15 cellular contexts compared by ENCODE assay signal in the genomic region with DNA sequence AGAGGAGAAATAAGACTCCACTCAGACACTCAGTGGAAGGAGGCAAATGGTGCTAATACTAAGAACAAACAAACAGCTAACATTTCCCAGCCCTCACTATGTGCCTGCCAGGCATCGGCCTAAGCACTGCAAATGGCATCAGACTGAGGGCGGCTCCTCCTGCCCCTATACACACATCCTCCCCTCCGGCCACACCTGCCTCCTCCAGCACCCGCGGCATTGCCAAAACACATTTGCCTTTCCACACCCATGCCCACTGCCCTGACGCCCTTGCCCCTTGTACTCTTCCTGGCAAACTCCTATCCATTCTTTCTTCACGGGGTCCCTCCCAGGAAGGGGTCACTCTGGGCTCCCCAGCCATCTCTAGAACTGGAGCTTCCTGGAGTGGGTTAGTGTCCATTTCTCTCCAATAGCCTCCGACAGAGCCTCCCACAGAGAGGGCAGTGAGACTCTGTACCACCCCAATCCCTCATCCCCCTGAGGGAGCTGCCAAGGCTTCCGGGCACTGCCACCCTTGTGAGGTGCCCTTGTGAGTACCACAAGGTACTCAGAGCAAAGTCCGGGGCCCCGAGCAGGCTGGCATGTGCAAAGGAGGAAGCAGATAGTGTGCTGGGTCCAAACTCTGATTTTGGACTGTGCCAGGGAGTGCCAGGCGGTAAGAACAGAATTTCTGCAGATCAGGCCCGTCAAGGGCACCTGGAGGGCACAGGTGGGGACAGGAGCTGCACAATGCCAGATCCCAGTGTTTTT. TPM values are rescaled to one million over a fixed set of nuclear protein-coding genes. Genes with fewer than 3 reads are reported as not detected.
DNase-seq lines count a peak whose midpoint lies in the region; ATAC-seq, FAIRE-seq and TF ChIP-seq lines count a peak whose summit lies in the region.
"Had no signal": no experiment of that assay in that cellular context is flagged by ENCODE, and none has a peak within 500 bp of the region (broad histone marks: within the 10 kb centered on the region; RNA-seq: fewer than 3 reads in every experiment).

No MANE protein-coding gene starts in this region.

- H3K27me3 Mint-ChIP-seq in CD14-positive monocyte (ENCODE audit: low read depth in 3 of 3): peaks cover 14 to 22% (median 20%) of the 10 kb centered on the region in 3 donors
- H3K27me3 Mint-ChIP-seq in Caco-2 (ENCODE audit: insufficient read depth, unreplicated experiment): no peaks in the 10 kb centered on the region
- peaks cover 9 to 17% (median 10%) of the 10 kb centered on the region in 5 donors for H3K27me3 Mint-ChIP-seq in naive thymus-derived CD4-positive, alpha-beta T cell

- H3K4me1 ChIP-seq in Caco-2: no peaks in the 10 kb centered on the region
- peaks cover 3 to 7% of the 10 kb centered on the region in 2 donors for H3K4me1 ChIP-seq in naive thymus-derived CD4-positive, alpha-beta T cell (ENCODE audit: control insufficient read depth in 2 of 2, insufficient read depth in 2 of 2, low read length in 2 of 2)
- peaks cover 0 to 14% (median 5%) of the 10 kb centered on the region in 4 donors for H3K4me1 ChIP-seq in tibial artery

- POLR2A ChIA-PET in Caco-2 (lab: Charles Lee): no interaction called here
- POLR2A ChIA-PET in naive thymus-derived CD4-positive, alpha-beta T cell (lab: Charles Lee): interaction anchor here (0.7 kb wide), 1 partner anchor 77 kb away, joined by 3 read pairs; no protein-coding TSS in a partner anchor

- H3K36me3 Mint-ChIP-seq in CD14-positive monocyte (peaks cover 0 to 11% of the 10 kb centered on the region in 2 donors), Caco-2 (ENCODE audit: insufficient read depth, unreplicated experiment) (no peaks in the 10 kb centered on the region)
- H3K36me3 Mint-ChIP-seq in naive thymus-derived CD4-positive, alpha-beta T cell: peaks cover 0 to 19% (median 6%) of the 10 kb centered on the region in 5 donors

- H3K4me1 Mint-ChIP-seq in CD14-positive monocyte: peaks cover 11% of the 10 kb centered on the region
- H3K4me1 Mint-ChIP-seq in Caco-2 (ENCODE audit: low read depth, unreplicated experiment): peaks cover 10% of the 10 kb centered on the region
- peaks cover 0 to 11% (median 9%) of the 10 kb centered on the region in 7 donors for H3K4me1 Mint-ChIP-seq in naive thymus-derived CD4-positive, alpha-beta T cell

- TF ChIP-seq CTCF in CD14-positive monocyte (IDR thresholded peaks at IDR 0.05) (no peak), Caco-2 (IDR thresholded peaks at IDR 0.05; ENCODE audit: insufficient read depth in 1 of 2, low read depth in 1 of 2, low read length in 1 of 2, severe bottlenecking in 1 of 2, unreplicated experiment in 1 of 2) (no peak), bronchial epithelial cell (IDR thresholded peaks at IDR 0.05; ENCODE audit: insufficient read depth, low read length, severe bottlenecking) (no peak), tibial artery (IDR thresholded peaks at IDR 0.05) (no peak)

- peak overlapping the region; percentile 48 to 81 for H3K4me3 Mint-ChIP-seq in CD14-positive monocyte
- H3K4me3 Mint-ChIP-seq in Caco-2 (ENCODE audit: unreplicated experiment): peak overlapping the region; percentile 66
- peak overlapping the region; percentile 37 to 79 (median 69) for H3K4me3 Mint-ChIP-seq in naive thymus-derived CD4-positive, alpha-beta T cell

- intact Hi-C loops in CD14-positive monocyte (cut with micrococcal nuclease): no loop called here
- intact Hi-C loops in Caco-2 (cut with micrococcal nuclease; ENCODE audit: unreplicated experiment): no loop called here
- intact Hi-C loops in naive thymus-derived CD4-positive, alpha-beta T cell (cut with micrococcal nuclease): no loop called here
- intact Hi-C loops in tibial artery (cut with DNase I; ENCODE audit: low total_unique reads): loop anchor here (1.0 kb wide), 1 partner anchor 8 kb away; no protein-coding TSS in a partner anchor

- H3K4me3 ChIP-seq in Caco-2 (ENCODE audit: low read depth, low read length) (no peak overlapping the region), bronchial epithelial cell (ENCODE audit: low read depth, low read length) (no peak overlapping the region), tibial artery (no peak overlapping the region)
- no peak overlapping the region for H3K4me3 ChIP-seq in naive thymus-derived CD4-positive, alpha-beta T cell (ENCODE audit: low read length)

- TSS peak; percentile 33 for BruUV-seq in Caco-2 (replicated peaks; lab: Mats Ljungman, UMichigan)

- H3K27ac ChIP-seq in naive thymus-derived CD4-positive, alpha-beta T cell (ENCODE audit: low read depth, low read length): no peak overlapping the region
- no peak overlapping the region for H3K27ac ChIP-seq in tibial artery
- H3K27ac ChIP-seq: esophagus squamous epithelium had no signal

- DNase-seq in CD14-positive monocyte (ENCODE audit: low spot score) (no peak), Caco-2 (no peak), bronchial epithelial cell (ENCODE audit: low read depth) (no peak), tibial artery (no peak)
- DNase-seq in naive thymus-derived CD4-positive, alpha-beta T cell: no peak
- DNase-seq: caudate nucleus; esophagus squamous epithelium; Karpas-422; mesenchymal stem cell; NCI-H187 treated with DMSO at 0.1 percent for 48 hours; NCI-H82; SIG-M5; stimulated activated CD4-positive, alpha-beta T cell treated with anti-CD3 and anti-CD28 coated beads, Interleukin-4, amount 100 ng/mL, for 4 hours had no signal

- CTCF ChIA-PET in Caco-2 (lab: Charles Lee): interaction anchor here (0.6 kb wide), 1 partner anchor 35 kb away, joined by 3 read pairs; no protein-coding TSS in a partner anchor
- CTCF ChIA-PET in naive thymus-derived CD4-positive, alpha-beta T cell (lab: Charles Lee): no interaction called here

- FAIRE-seq in bronchial epithelial cell (lab: Jason Lieb, UNC): peak; percentile 88

- no peaks in the 10 kb centered on the region for H3K36me3 ChIP-seq in Caco-2 (ENCODE audit: control insufficient read depth, insufficient read depth, low read length)
- H3K36me3 ChIP-seq in bronchial epithelial cell (ENCODE audit: control insufficient read depth, insufficient read depth, low read length): no peaks in the 10 kb centered on the region
- no peaks in the 10 kb centered on the region for H3K36me3 ChIP-seq in naive thymus-derived CD4-positive, alpha-beta T cell (ENCODE audit: control insufficient read depth in 2 of 3, insufficient read depth in 3 of 3, low read length in 3 of 3)
- H3K36me3 ChIP-seq in tibial artery: peaks cover 0 to 12% (median 0%) of the 10 kb centered on the region in 3 donors

- peak overlapping the region in 1 of 7 donors; percentile 45 for H3K27ac Mint-ChIP-seq in CD14-positive monocyte
- no peak overlapping the region for H3K27ac Mint-ChIP-seq in Caco-2 (ENCODE audit: unreplicated experiment)
- peak overlapping the region in 1 of 9 donors; percentile 16 for H3K27ac Mint-ChIP-seq in naive thymus-derived CD4-positive, alpha-beta T cell

- H3K27me3 ChIP-seq in Caco-2 (replicated peaks; ENCODE audit: control insufficient read depth, insufficient read depth, low read length): no peaks in the 10 kb centered on the region
- no peaks in the 10 kb centered on the region for H3K27me3 ChIP-seq in bronchial epithelial cell (ENCODE audit: control insufficient read depth, insufficient read depth, low read length)
- no peaks in the 10 kb centered on the region for H3K27me3 ChIP-seq in naive thymus-derived CD4-positive, alpha-beta T cell (ENCODE audit: control insufficient read depth in 2 of 2, insufficient read depth in 2 of 2, low read length in 2 of 2)
- no peaks in the 10 kb centered on the region for H3K27me3 ChIP-seq in tibial artery
- H3K27me3 ChIP-seq: esophagus squamous epithelium had no signal

- ATAC-seq in naive thymus-derived CD4-positive, alpha-beta T cell: no peak
- ATAC-seq in GM19328 (IDR thresholded peaks at IDR 0.05; ENCODE audit: unreplicated experiment): no peak
- ATAC-seq in HG02885 (IDR thresholded peaks at IDR 0.05; ENCODE audit: poor library complexity, unreplicated experiment): no peak

- peaks cover 6 to 17% (median 13%) of the 10 kb centered on the region in 7 donors for H3K9me3 Mint-ChIP-seq in CD14-positive monocyte
- H3K9me3 Mint-ChIP-seq in Caco-2 (ENCODE audit: unreplicated experiment): peaks cover 10% of the 10 kb centered on the region
- peaks cover 0 to 10% (median 4%) of the 10 kb centered on the region in 11 donors for H3K9me3 Mint-ChIP-seq in naive thymus-derived CD4-positive, alpha-beta T cell

- no peaks in the 10 kb centered on the region for H3K9me3 ChIP-seq in Caco-2
- H3K9me3 ChIP-seq in naive thymus-derived CD4-positive, alpha-beta T cell (ENCODE audit: control insufficient read depth in 2 of 3, low read length in 3 of 3): no peaks in the 10 kb centered on the region
- no peaks in the 10 kb centered on the region for H3K9me3 ChIP-seq in tibial artery
- H3K9me3 ChIP-seq: esophagus squamous epithelium had no signal

RNA-seq across cellular contexts. Expression of a gene that starts 1.0 kb away (rescaled TPM):
- under 1 TPM in 1 of 2 donors, not detected in 1; 0.15 TPM for polyA plus RNA-seq in CD14-positive monocyte
- total RNA-seq in Caco-2 (2022) (2.4 and 2.8 TPM in 2 replicates), bronchial epithelial cell (0.26 TPM in 2 replicates)
- 1 to 10 TPM; 1.0 to 2.8 (median 1.2) TPM for total RNA-seq in naive thymus-derived CD4-positive, alpha-beta T cell
- not detected for polyA plus RNA-seq in naive thymus-derived CD4-positive, alpha-beta T cell

RNA-seq across cellular contexts. Expression of a gene that starts 24.3 kb away (rescaled TPM):
- 100 to 1,000 TPM in 1 of 2 donors, 10 to 100 TPM in 1; 89.3 to 117 TPM for polyA plus RNA-seq in CD14-positive monocyte
- total RNA-seq in Caco-2 (2022) (55.4 and 56.7 TPM in 2 replicates), bronchial epithelial cell (45.2 and 54.8 TPM in 2 replicates)
- 10 to 100 TPM; 15.7 to 33.9 (median 25.2) TPM for total RNA-seq in naive thymus-derived CD4-positive, alpha-beta T cell
- polyA plus RNA-seq in naive thymus-derived CD4-positive, alpha-beta T cell: 100 to 1,000 TPM; 108 to 115 TPM

RNA-seq across cellular contexts. Expression of a gene that starts 24.5 kb away (rescaled TPM):
- polyA plus RNA-seq in CD14-positive monocyte: 1 to 10 TPM; 9.1 to 9.7 TPM
- total RNA-seq in Caco-2 (2022) (22.0 and 24.0 TPM in 2 replicates), bronchial epithelial cell (23.9 and 26.6 TPM in 2 replicates)
- 1 to 10 TPM; 3.8 to 8.4 (median 7.2) TPM for total RNA-seq in naive thymus-derived CD4-positive, alpha-beta T cell
- 1 to 10 TPM; 1.3 to 5.4 TPM for polyA plus RNA-seq in naive thymus-derived CD4-positive, alpha-beta T cell

RNA-seq across cellular contexts. Expression of a gene that starts 36.0 kb away (rescaled TPM):
- polyA plus RNA-seq in CD14-positive monocyte: 1 to 10 TPM; 8.4 to 8.7 TPM
- 52.6 TPM in 2 replicates for total RNA-seq in Caco-2 (2022)
- total RNA-seq in bronchial epithelial cell: 26.0 and 55.5 TPM in 2 replicates
- total RNA-seq in naive thymus-derived CD4-positive, alpha-beta T cell: 10 to 100 TPM; 17.1 to 42.3 (median 22.4) TPM
- 10 to 100 TPM; 27.1 to 29.0 TPM for polyA plus RNA-seq in naive thymus-derived CD4-positive, alpha-beta T cell

RNA-seq across cellular contexts. Expression of a gene that starts 36.3 kb away (rescaled TPM):
- polyA plus RNA-seq in CD14-positive monocyte: 10 to 100 TPM; 14.7 to 18.5 TPM
- total RNA-seq in Caco-2 (2022) (48.8 and 51.5 TPM in 2 replicates), bronchial epithelial cell (45.8 and 60.8 TPM in 2 replicates)
- 10 to 100 TPM; 29.8 to 43.7 (median 37.1) TPM for total RNA-seq in naive thymus-derived CD4-positive, alpha-beta T cell
- 10 to 100 TPM; 18.6 to 25.6 TPM for polyA plus RNA-seq in naive thymus-derived CD4-positive, alpha-beta T cell
